In genomic region chr12:49342914-49343731, GRCh38 we compare ENCODE assay signal across 8 cellular contexts. TPM values are rescaled to one million over a fixed set of nuclear protein-coding genes. Genes with fewer than 3 reads are reported as not detected.
DNase-seq lines count a peak whose midpoint lies in the region; ATAC-seq and TF ChIP-seq lines count a peak whose summit lies in the region.

No MANE protein-coding gene starts in this region.

- H4K20me1 ChIP-seq in HCT116 (ENCODE audit: insufficient read depth): no peaks in the 10 kb centered on the region

- peak overlapping the region; percentile 78 for H3K4me2 ChIP-seq in HCT116 (ENCODE audit: low read length)

- peak overlapping the region; percentile 59 for H3K27ac Mint-ChIP-seq in activated naive CD8-positive, alpha-beta T cell

- H3K27me3 ChIP-seq in AG04450 (ENCODE audit: control insufficient read depth, insufficient read depth, low read length): peaks cover 81% of the 10 kb centered on the region
- no peaks in the 10 kb centered on the region for H3K27me3 ChIP-seq in HCT116 (ENCODE audit: insufficient read depth, low read length)
- no peaks in the 10 kb centered on the region for H3K27me3 ChIP-seq in right lobe of liver
- H3K27me3 ChIP-seq in testis: no peaks in the 10 kb centered on the region

- peak overlapping the region; percentile 81 for H3K4me3 Mint-ChIP-seq in activated naive CD8-positive, alpha-beta T cell

- H3K36me3 ChIP-seq in HCT116 (ENCODE audit: control insufficient read depth in 1 of 2, insufficient read depth in 2 of 2, low read length in 2 of 2): no peaks in the 10 kb centered on the region
- H3K36me3 ChIP-seq in right lobe of liver: no peaks in the 10 kb centered on the region
- no peaks in the 10 kb centered on the region for H3K36me3 ChIP-seq in testis (ENCODE audit: low read depth, missing control alignments)

- BruUV-seq in HCT116 (replicated peaks; lab: Mats Ljungman, UMichigan): no TSS peak

- ATAC-seq in HCT116 (peak; percentile 2; the same call in 1 of the 2 replicates), right lobe of liver (no peak), HG03571 (IDR thresholded peaks at IDR 0.05; ENCODE audit: unreplicated experiment) (no peak), HG03175 (IDR thresholded peaks at IDR 0.05; ENCODE audit: unreplicated experiment) (no peak)

- no peak for TF ChIP-seq RAD21 in HCT116 (IDR thresholded peaks at IDR 0.05; ENCODE audit: low read depth)

- no peak overlapping the region for H3K27ac ChIP-seq in AG04450 (ENCODE audit: low read depth, low read length)
- peak overlapping the region; percentile 28; the same call in 1 of the 2 replicates for H3K27ac ChIP-seq in HCT116 (ENCODE audit: low read depth, low read length)
- no peak overlapping the region for H3K27ac ChIP-seq in right lobe of liver
- no peak overlapping the region for H3K27ac ChIP-seq in testis

- CTCF ChIA-PET in AG04450 (lab: Charles Lee): interaction anchor here (0.7 to 2.9 kb wide), 26 partner anchors 10 to 404 kb away, joined by 3 to 47 read pairs (median 4); partner anchors contain the start of genes PRPH and TROAP
- CTCF ChIA-PET in HCT116 (lab: Charles Lee): interaction anchor here (0.6 to 3.0 kb wide), 14 partner anchors 10 to 238 kb away, joined by 3 to 45 read pairs (median 6); partner anchors contain the start of gene TROAP

- POLR2A ChIA-PET in AG04450 (lab: Yijun Ruan, JAX): interaction anchor here (1.6 to 2.3 kb wide), 2 partner anchors 11 to 24 kb away, joined by 7 to 12 read pairs; partner anchors contain the start of gene SPATS2
- POLR2A ChIA-PET in HCT116 (lab: Charles Lee): interaction anchor here (0.6 to 1.4 kb wide), 4 partner anchors 9 to 811 kb away, joined by 3 read pairs; no protein-coding TSS in a partner anchor

- no peaks in the 10 kb centered on the region for H3K9me2 ChIP-seq in HCT116 (ENCODE audit: insufficient read depth)

- DNase-seq in AG04450 (ENCODE audit: low read depth, low spot score): no peak
- no peak for DNase-seq in HCT116 (ENCODE audit: low read depth, low spot score)
- DNase-seq in right lobe of liver: peak in 2 of 3 donors; percentile 34 to 43
- DNase-seq in testis: no peak
- no peak for DNase-seq in NCI-H2107 (lab: John Stamatoyannopoulos, UW)

- H3K9me3 ChIP-seq in AG04450 (ENCODE audit: control insufficient read depth, insufficient read depth, low read length) (no peaks in the 10 kb centered on the region; the same call in 1 of the 2 replicates), HCT116 (ENCODE audit: control insufficient read depth in 1 of 2, insufficient read depth in 1 of 2, low read depth in 1 of 2, low read length in 2 of 2) (no peaks in the 10 kb centered on the region), right lobe of liver (no peaks in the 10 kb centered on the region), testis (no peaks in the 10 kb centered on the region)

- peak overlapping the region; percentile 46 for H3K9ac ChIP-seq in HCT116 (ENCODE audit: low read length)

- TF ChIP-seq CTCF in AG04450 (IDR thresholded peaks at IDR 0.05; ENCODE audit: low read depth, low read length): no peak
- TF ChIP-seq CTCF in HCT116 (IDR thresholded peaks at IDR 0.05 in 2 of 3, conservative IDR thresholded peaks at IDR 0.05 in 1 of 3; ENCODE audit: borderline replicate concordance in 1 of 3, insufficient read depth in 1 of 3, low read depth in 2 of 3, low read length in 2 of 3): no peak
- TF ChIP-seq CTCF in right lobe of liver (IDR thresholded peaks at IDR 0.05): no peak
- TF ChIP-seq CTCF in testis (IDR thresholded peaks at IDR 0.05): no peak

- H3K4me3 ChIP-seq in AG04450 (ENCODE audit: low read depth, low read length): peak overlapping the region; percentile 49
- peak overlapping the region; percentile 35 to 47 for H3K4me3 ChIP-seq in HCT116 (replicated peaks in 1 of 2; ENCODE audit: low read depth in 1 of 2, low read length in 2 of 2)
- peak overlapping the region in 1 of 3 donors; percentile 44 for H3K4me3 ChIP-seq in right lobe of liver
- peak overlapping the region; percentile 27 to 39 for H3K4me3 ChIP-seq in testis

- no peaks in the 10 kb centered on the region for H3K79me2 ChIP-seq in HCT116 (ENCODE audit: insufficient read depth, low read length)

- H3K27me3 Mint-ChIP-seq in activated naive CD8-positive, alpha-beta T cell: peaks cover 17% of the 10 kb centered on the region

- H3K4me1 Mint-ChIP-seq in activated naive CD8-positive, alpha-beta T cell (ENCODE audit: low read depth): peaks cover 31% of the 10 kb centered on the region

- peaks cover 34 to 65% of the 10 kb centered on the region in 2 experiments for H3K4me1 ChIP-seq in HCT116 (ENCODE audit: control insufficient read depth in 1 of 2, insufficient read depth in 2 of 2, low read length in 2 of 2)
- H3K4me1 ChIP-seq in right lobe of liver: peaks cover 0 to 35% (median 11%) of the 10 kb centered on the region in 4 donors
- peaks cover 45% of the 10 kb centered on the region for H3K4me1 ChIP-seq in testis

- no peaks in the 10 kb centered on the region for H3K9me3 Mint-ChIP-seq in activated naive CD8-positive, alpha-beta T cell (ENCODE audit: low read depth)

- intact Hi-C loops in HCT116 (cut with micrococcal nuclease) (loop anchor here (1.0 to 2.0 kb wide), 3 partner anchors 44 to 78 kb away; partner anchors contain the start of gene TUBA1C), right lobe of liver (cut with DNase I) (no loop called here), testis (cut with DNase I; ENCODE audit: low total_unique reads) (loop anchor here (10.0 kb wide), 1 partner anchor 172 kb away; no protein-coding TSS in a partner anchor)

- TF ChIP-seq POLR2A in HCT116 (IDR thresholded peaks at IDR 0.05; ENCODE audit: borderline replicate concordance, extremely low read depth, insufficient read depth, insufficient read length) (no peak), right lobe of liver (IDR thresholded peaks at IDR 0.05) (no peak), testis (IDR thresholded peaks at IDR 0.05) (no peak)

- H2AFZ ChIP-seq in HCT116 (ENCODE audit: low read depth, low read length, poor library complexity, severe bottlenecking): peak overlapping the region; percentile 94

- RAD21 ChIA-PET in HCT116 (lab: Charles Lee; ENCODE audit: low non-redundant PET in 1 of 2, low total read pairs in 2 of 2, uncharacterized antibody in 2 of 2, unreplicated experiment in 2 of 2): interaction anchor here in 1 of 2 experiments (1.3 kb wide), 1 partner anchor 11 kb away, joined by 4 read pairs; no protein-coding TSS in a partner anchor

- 7% methylated on average over 20 of the region's 33 CpGs for WGBS in right lobe of liver (ENCODE audit: insufficient coverage, low coverage, low lambda C conversion rate, missing lambda C conversion rate)
- WGBS in testis, 2 donors: 4 to 8% methylated on average over 9 to 33 of the region's 33 CpGs

- H3K36me3 Mint-ChIP-seq in activated naive CD8-positive, alpha-beta T cell: no peaks in the 10 kb centered on the region

TF ChIP-seq in HCT116, 20 proteins besides CTCF, POLR2A, EP300 and RAD21 (continues in another document):
- TF ChIP-seq ZNF274 (IDR thresholded peaks at IDR 0.05; ENCODE audit: low read depth, low read length) (no peak), TCF7L2 (IDR thresholded peaks at IDR 0.05; ENCODE audit: borderline replicate concordance, extremely low read depth, insufficient read depth, insufficient read length) (no peak), CEBPB (IDR thresholded peaks at IDR 0.05; ENCODE audit: low read depth) (no peak), YY1 (IDR thresholded peaks at IDR 0.05; ENCODE audit: extremely low read depth, insufficient replicate concordance, low read depth, low read length) (no peak), ATF3 (IDR thresholded peaks at IDR 0.05) (no peak), MAX (IDR thresholded peaks at IDR 0.05) (no peak), POLR2AphosphoS5 (IDR thresholded peaks at IDR 0.05; ENCODE audit: low read depth, low read length) (no peak)

RNA-seq across cellular contexts. Expression of gene DNAJC22, which starts 3.6 kb away (rescaled TPM):
- polyA plus RNA-seq in AG04450 (2011; rRNA removed) (11.3 and 12.2 TPM in 2 replicates), testis (ENCODE audit: insufficient read depth, low read depth, low replicate concordance) (3.5 TPM)
- polyA minus RNA-seq in AG04450 (2011; rRNA and poly(A)+ RNA removed): 6.9 and 7.1 TPM in 2 replicates
- total RNA-seq in HCT116 (2021; ENCODE audit: unreplicated experiment) (27.7 TPM), right lobe of liver (10 to 100 TPM; 36.5 to 49.1 (median 43.7) TPM), testis (1 to 10 TPM in 1 of 2 donors, under 1 TPM in 1; 0.87 to 1.1 TPM)
- polyA plus RNA-seq in HCT116 (2012): 9.8 and 12.1 TPM in 2 replicates

RNA-seq across cellular contexts. Expression of gene C1QL4, which starts 6.1 kb away (rescaled TPM):
- polyA plus RNA-seq in AG04450 (2011; rRNA removed) (0.06 TPM in 1 of 2 replicates, not detected in the other), testis (ENCODE audit: insufficient read depth, low read depth, low replicate concordance) (2.9 TPM)
- not detected in 2 replicates for polyA minus RNA-seq in AG04450 (2011; rRNA and poly(A)+ RNA removed)
- total RNA-seq in HCT116 (2021; ENCODE audit: unreplicated experiment) (8.1 TPM), right lobe of liver (not detected), testis (1 to 10 TPM; 3.3 to 5.5 TPM)
- 6.4 and 8.2 TPM in 2 replicates for polyA plus RNA-seq in HCT116 (2012)

RNA-seq across cellular contexts. Expression of gene TROAP, which starts 20.1 kb away (rescaled TPM):
- polyA plus RNA-seq in AG04450 (2011; rRNA removed): 7.6 and 10.3 TPM in 2 replicates
- 13.7 and 15.9 TPM in 2 replicates for polyA minus RNA-seq in AG04450 (2011; rRNA and poly(A)+ RNA removed)
- 99.1 TPM for total RNA-seq in HCT116 (2021; ENCODE audit: unreplicated experiment)
- 96.2 and 124 TPM in 2 replicates for polyA plus RNA-seq in HCT116 (2012)
- total RNA-seq in right lobe of liver: 1 to 10 TPM in 2 of 6 experiments, under 1 TPM in 4; 0.24 to 2.6 (median 0.93) TPM
- 10 to 100 TPM; 22.8 to 36.1 TPM for total RNA-seq in testis
- polyA plus RNA-seq in testis (ENCODE audit: insufficient read depth, low read depth, low replicate concordance): 61.7 TPM

RNA-seq across cellular contexts. Expression of gene SPATS2, which starts 24.1 kb away (rescaled TPM):
- 78.2 and 100 TPM in 2 replicates for polyA plus RNA-seq in AG04450 (2011; rRNA removed)
- polyA minus RNA-seq in AG04450 (2011; rRNA and poly(A)+ RNA removed): 63.4 and 80.5 TPM in 2 replicates
- 74.2 TPM for total RNA-seq in HCT116 (2021; ENCODE audit: unreplicated experiment)
- 47.6 and 54.1 TPM in 2 replicates for polyA plus RNA-seq in HCT116 (2012)
- 1 to 10 TPM; 3.2 to 6.1 (median 4.4) TPM for total RNA-seq in right lobe of liver
- 10 to 100 TPM; 47.1 to 65.0 TPM for total RNA-seq in testis
- polyA plus RNA-seq in testis (ENCODE audit: insufficient read depth, low read depth, low replicate concordance): 67.5 TPM

RNA-seq across cellular contexts. Expression of gene PRPH, which starts 48.2 kb away (rescaled TPM):
- polyA plus RNA-seq in AG04450 (2011; rRNA removed): not detected in 2 replicates
- not detected in 2 replicates for polyA minus RNA-seq in AG04450 (2011; rRNA and poly(A)+ RNA removed)
- total RNA-seq in HCT116 (2021; ENCODE audit: unreplicated experiment): 6.7 TPM
- 13.6 and 17.7 TPM in 2 replicates for polyA plus RNA-seq in HCT116 (2012)
- not detected for total RNA-seq in right lobe of liver
- 10 to 100 TPM; 36.5 to 50.0 TPM for total RNA-seq in testis
- 112 TPM for polyA plus RNA-seq in testis (ENCODE audit: insufficient read depth, low read depth, low replicate concordance)

Comparison
In these comparisons a context has a peak if more than half of its experiments do, and no peak if none do; other contexts are left out.
1. DNase-seq: peak in right lobe of liver (2 of 3); none in AG04450 (single experiment), HCT116 (single experiment), testis (single experiment) and NCI-H2107 (single experiment).
2. RNA of gene DNAJC22, which starts 3.6 kb away (total RNA-seq): 36.5 to 49.1 TPM in right lobe of liver and 27.7 TPM in HCT116 (single experiment); 0.87 to 1.1 TPM in testis; every median in the first group is over 10 times any median in the second.
3. RNA of gene TROAP, which starts 20.1 kb away (total RNA-seq): 99.1 TPM in HCT116 (single experiment) and 22.8 to 36.1 TPM in testis; 0.24 to 2.6 TPM in right lobe of liver; every median in the first group is over 4 times any median in the second.
4. intact Hi-C loops: an anchor here in HCT116 (1.0 to 2.0 kb wide) and testis (10.0 kb wide); none called in right lobe of liver.